ENCODE assay signal across 31 cellular contexts in the genomic region with DNA sequence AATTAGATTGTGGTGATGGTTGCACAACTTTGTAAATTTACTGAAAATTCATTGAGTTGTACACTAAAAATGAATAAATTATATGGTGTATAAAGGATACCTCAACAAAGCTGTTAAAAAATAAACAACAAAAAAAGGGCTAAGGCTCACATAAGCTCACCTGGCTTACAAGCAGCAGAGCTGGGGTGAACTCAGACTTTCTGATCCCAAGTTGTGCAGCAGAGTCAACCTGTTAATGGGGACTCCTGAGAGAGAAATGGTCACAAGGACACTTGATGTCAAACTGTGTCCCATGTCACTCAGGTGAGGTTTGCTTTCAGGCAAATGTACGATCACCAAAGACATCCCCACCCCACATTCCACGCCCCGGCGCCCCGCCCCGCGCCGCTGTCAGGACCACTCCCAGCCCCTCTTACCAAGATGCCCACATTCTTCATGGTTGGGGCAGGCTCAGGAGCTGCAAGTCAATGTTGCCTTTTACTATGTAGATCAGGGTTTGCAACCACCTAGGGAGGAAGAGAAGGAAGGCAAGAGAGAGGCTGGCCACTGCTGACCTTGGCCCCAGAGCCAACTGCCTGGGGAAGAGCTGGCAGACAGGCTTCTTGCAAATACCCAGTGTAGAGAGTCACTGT.
"Had no signal": no experiment of that assay in that cellular context is flagged by ENCODE, and none has a peak within 500 bp of the region (broad histone marks: within the 10 kb centered on the region; RNA-seq: fewer than 3 reads in every experiment).

No MANE protein-coding gene starts in this region.

- H3K9ac ChIP-seq: SK-N-SH had no signal

- H3K4me3 Mint-ChIP-seq: activated CD8-positive, alpha-beta T cell treated with anti-CD3 and anti-CD28 coated beads, Interleukin-2, amount 10 ng/mL, durations not matched to agents 7 days and 5 days; activated naive CD4-positive, alpha-beta T cell treated with anti-CD3 and anti-CD28 coated beads, Interleukin-2, amount 50 U/mL, for 24 hours; activated T-helper 1 cell treated with anti-CD3 and anti-CD28 coated beads, Interleukin-12 subunit alpha, Interleukin-12 subunit beta, Interleukin-2, Interleukin-4 antibody, amounts not matched to agents 30 ng/mL and 10 ng/mL and 1 ng/mL, durations not matched to agents 14 hours and 24 hours and 36 hours had no signal

- H3K9me3 Mint-ChIP-seq: activated naive CD4-positive, alpha-beta T cell treated with anti-CD3 and anti-CD28 coated beads, Interleukin-2, amount 50 U/mL, for 24 hours; activated T-helper 1 cell treated with anti-CD3 and anti-CD28 coated beads, Interleukin-12 subunit alpha, Interleukin-12 subunit beta, Interleukin-2, Interleukin-4 antibody, amounts not matched to agents 30 ng/mL and 10 ng/mL and 1 ng/mL, durations not matched to agents 14 hours and 24 hours and 36 hours had no signal

- H3K27ac ChIP-seq: breast epithelium, Peyer's patch, RWPE1, SJCRH30 had no signal

- H3K9me3 ChIP-seq: breast epithelium, Peyer's patch, SJCRH30, SK-N-SH had no signal

- H3K4me1 ChIP-seq: breast epithelium, Peyer's patch, SJCRH30 had no signal

- H3K36me3 Mint-ChIP-seq: activated naive CD4-positive, alpha-beta T cell treated with anti-CD3 and anti-CD28 coated beads, Interleukin-2, amount 50 U/mL, for 24 hours had no signal

- H3K36me3 ChIP-seq: breast epithelium, Peyer's patch, SJCRH30 had no signal

- H3K4me2 ChIP-seq: SK-N-SH had no signal

- H3K4me3 ChIP-seq: breast epithelium, Peyer's patch, SJCRH30 had no signal

- H3K4me1 Mint-ChIP-seq: activated naive CD4-positive, alpha-beta T cell treated with anti-CD3 and anti-CD28 coated beads, Interleukin-2, amount 50 U/mL, for 24 hours had no signal

- DNase-seq: activated CD4-positive, alpha-beta T cell treated with anti-CD3 and anti-CD28 coated beads for 48 hours; activated CD4-positive, alpha-beta T cell treated with anti-CD3 and anti-CD28 coated beads, Interleukin-2, amount 50 U/mL, for 4 hours; activated CD4-positive, CD25-positive, alpha-beta regulatory T cell treated with anti-CD3 and anti-CD28 coated beads, Interleukin-2, amount 50 U/mL, for 72 hours; activated CD8-positive, alpha-beta memory T cell treated with anti-CD3 and anti-CD28 coated beads, Interleukin-2, amount 50 U/mL, for 48 hours; activated CD8-positive, alpha-beta T cell treated with anti-CD3 and anti-CD28 coated beads, Interleukin-2, amount 10 ng/mL, durations not matched to agents 7 days and 5 days; activated effector memory CD4-positive, alpha-beta T cell treated with Interleukin-2 at 50 U/mL for 16 hours; activated naive CD4-positive, alpha-beta T cell; activated T-cell treated with anti-CD3 and anti-CD28 coated beads, Interleukin-2, amount 50 U/mL, for 1 hour; aorta; central memory CD4-positive, alpha-beta T cell; Kasumi-1; KBM-7; NCI-H1105 treated with DMSO at 0.1 percent for 48 hours; NCI-H1436 treated with DMSO at 0.1 percent for 48 hours; NCI-H187 treated with DMSO at 0.1 percent for 48 hours; NCI-H2171; NCI-H2227 treated with DMSO at 0.1 percent for 48 hours; NCI-H446 treated with DMSO at 0.1 percent for 48 hours; NCI-H526; NCI-H82; NK-92 treated with Interleukin-12 subunit alpha and Interleukin-12 subunit beta, amount 100 ng/mL, for 24 hours; OCI-M1; Peyer's patch; Right ventricle myocardium superior; SJCRH30; SK-N-SH; T-helper 1 cell had no signal

- H3K27me3 ChIP-seq: breast epithelium, Peyer's patch had no signal

- H3K27ac Mint-ChIP-seq: activated CD8-positive, alpha-beta T cell treated with anti-CD3 and anti-CD28 coated beads, Interleukin-2, amount 10 ng/mL, durations not matched to agents 7 days and 5 days; activated naive CD4-positive, alpha-beta T cell treated with anti-CD3 and anti-CD28 coated beads, Interleukin-2, amount 50 U/mL, for 24 hours; activated T-helper 1 cell treated with anti-CD3 and anti-CD28 coated beads, Interleukin-12 subunit alpha, Interleukin-12 subunit beta, Interleukin-2, Interleukin-4 antibody, amounts not matched to agents 30 ng/mL and 10 ng/mL and 1 ng/mL, durations not matched to agents 14 hours and 24 hours and 36 hours had no signal
